1 cellular context compared by ENCODE assay signal in the genomic region with DNA sequence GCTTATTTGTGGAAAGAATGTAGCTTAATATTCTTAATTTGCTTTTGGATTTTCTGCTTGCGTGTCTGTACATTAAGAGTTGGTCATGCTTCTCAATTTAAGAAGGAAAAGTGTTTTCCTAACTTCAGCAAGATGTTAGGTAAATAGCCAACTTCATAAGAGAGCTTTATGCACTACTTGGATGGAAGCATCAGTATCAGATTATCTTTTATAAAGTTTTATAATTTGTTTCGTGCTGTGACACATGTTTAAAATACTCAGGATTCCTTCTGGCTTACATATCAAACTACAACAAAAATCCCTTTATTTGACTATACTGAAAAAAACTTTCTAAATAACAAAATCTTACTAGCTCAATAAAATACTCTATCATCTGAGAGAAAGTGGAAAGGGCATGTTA.
TF ChIP-seq lines count a peak whose summit lies in the region.

No MANE protein-coding gene starts in this region.

TF ChIP-seq in H1, 55 proteins besides CTCF, POLR2A, EP300 and RAD21:
- TF ChIP-seq HDAC2 (IDR thresholded peaks at IDR 0.05; ENCODE audit: borderline replicate concordance in 1 of 2, low read depth in 2 of 2, low read length in 2 of 2), result no peak
- TF ChIP-seq EZH2 (IDR thresholded peaks at IDR 0.05; ENCODE audit: low read depth, low read length, severe bottlenecking), result no peak
- TF ChIP-seq SRF (IDR thresholded peaks at IDR 0.05; ENCODE audit: low read depth, low read length), result no peak
- no peak for TF ChIP-seq TBP (IDR thresholded peaks at IDR 0.05; ENCODE audit: low read depth, low read length)
